In the genomic region with DNA sequence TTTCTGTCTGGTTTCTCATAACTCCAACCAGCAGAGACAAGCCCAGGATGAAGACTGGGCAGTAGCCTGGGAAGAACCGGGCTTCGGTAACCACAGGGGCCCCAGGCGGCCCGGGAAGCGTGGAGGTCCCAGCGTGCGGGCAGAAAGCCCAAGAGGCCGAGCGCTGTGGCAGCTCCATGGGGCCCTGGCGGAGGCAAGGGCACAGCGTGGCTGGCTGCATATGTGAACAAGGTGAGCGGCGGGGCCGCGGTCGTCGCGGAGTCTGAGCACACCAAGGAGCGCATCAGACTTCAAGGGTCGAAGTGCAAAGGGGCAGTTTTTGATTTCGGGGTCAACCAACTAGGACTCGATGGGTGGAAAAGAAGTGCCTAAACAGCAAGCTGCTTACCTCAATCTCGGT, we compare ENCODE assay signal across 1 cellular context.
TF ChIP-seq lines count a peak whose summit lies in the region.

No MANE protein-coding gene starts in this region.

TF ChIP-seq in HepG2, 621 proteins besides CTCF, POLR2A, EP300 and RAD21:
- no peak for TF ChIP-seq CEBPB (IDR thresholded peaks at IDR 0.05; ENCODE audit: borderline replicate concordance, low read depth, low read length)
- TF ChIP-seq ZBTB33 (CRISPR knock-in tag; IDR thresholded peaks at IDR 0.05): peak; percentile 68
